18 cellular contexts compared by ENCODE assay signal in genomic region chr6:142824491-142824890, GRCh38.
DNase-seq lines count a peak whose midpoint lies in the region; ATAC-seq and TF ChIP-seq lines count a peak whose summit lies in the region.
"Had no signal": no experiment of that assay in that cellular context is flagged by ENCODE, and none has a peak within 500 bp of the region (broad histone marks: within the 10 kb centered on the region; RNA-seq: fewer than 3 reads in every experiment).

No MANE protein-coding gene starts in this region.

- WGBS in mesenchymal stem cell = 100% methylated on average over 1 of the region's 3 CpGs

- peak; percentile 30 for DNase-seq in AG20443 (ENCODE audit: low spot score)
- no peak for DNase-seq in CD4-positive, alpha-beta T cell
- no peak for DNase-seq in T-cell
- DNase-seq in mesenchymal stem cell = no peak
- DNase-seq in natural killer cell = no peak
- no peak for DNase-seq in chondrocyte (ENCODE audit: low spot score)
- DNase-seq: activated CD4-positive, alpha-beta T cell treated with anti-CD3 and anti-CD28 coated beads for 48 hours; AML-193; Calu3; midbrain; NCI-H524; small intestine; stimulated activated naive CD8-positive, alpha-beta T cell treated with anti-CD3 and anti-CD28 coated beads, Interleukin-15, amount 100 ng/mL, for 72 hours; transverse colon had no signal

- no peak overlapping the region for H3K14ac ChIP-seq in mesenchymal stem cell (ENCODE audit: low read length in 2 of 2)

- peak overlapping the region; percentile 57 for H3K4me3 Mint-ChIP-seq in CD4-positive, alpha-beta T cell
- H3K4me3 Mint-ChIP-seq in T-cell (no peak overlapping the region), natural killer cell (no peak overlapping the region), chondrocyte (ENCODE audit: unreplicated experiment) (no peak overlapping the region)
- H3K4me3 Mint-ChIP-seq: central memory CD8-positive, alpha-beta T cell had no signal

- H3K4me1 Mint-ChIP-seq in CD4-positive, alpha-beta T cell (ENCODE audit: low read depth) = peaks cover 88% of the 10 kb centered on the region
- H3K4me1 Mint-ChIP-seq in T-cell (peaks cover 74 to 85% (median 83%) of the 10 kb centered on the region in 3 donors), natural killer cell (peaks cover 27 to 34% of the 10 kb centered on the region in 2 donors), chondrocyte (ENCODE audit: low read depth) (peaks cover 24% of the 10 kb centered on the region)

- H2BK120ac ChIP-seq in mesenchymal stem cell (ENCODE audit: low read depth, low read length) = no peak overlapping the region

- H3K18ac ChIP-seq in mesenchymal stem cell (ENCODE audit: low read depth in 1 of 2, low read length in 2 of 2) = no peak overlapping the region

- no peak overlapping the region for H3K23ac ChIP-seq in mesenchymal stem cell (ENCODE audit: low read length in 2 of 2)

- CTCF ChIA-PET in CD4-positive, alpha-beta T cell (lab: Charles Lee) = interaction anchor here (0.9 to 1.3 kb wide), 2 partner anchors 10 to 202 kb away, joined by 3 read pairs; no protein-coding TSS in a partner anchor
- CTCF ChIA-PET in T-cell (lab: Charles Lee) = interaction anchor here (1.0 to 1.4 kb wide), 5 partner anchors 11 to 52 kb away, joined by 3 to 7 read pairs (median 5); no protein-coding TSS in a partner anchor

- H3K27me3 Mint-ChIP-seq in CD4-positive, alpha-beta T cell = no peaks in the 10 kb centered on the region
- H3K27me3 Mint-ChIP-seq in T-cell = no peaks in the 10 kb centered on the region
- H3K27me3 Mint-ChIP-seq in natural killer cell (ENCODE audit: low read depth in 2 of 2) = no peaks in the 10 kb centered on the region
- H3K27me3 Mint-ChIP-seq in chondrocyte (ENCODE audit: low read depth) = no peaks in the 10 kb centered on the region
- H3K27me3 Mint-ChIP-seq: central memory CD8-positive, alpha-beta T cell; stimulated activated naive CD8-positive, alpha-beta T cell treated with anti-CD3 and anti-CD28 coated beads, Interleukin-15, amount 100 ng/mL, for 72 hours had no signal

- H3K4ac ChIP-seq in mesenchymal stem cell (ENCODE audit: low read depth in 1 of 2, low read length in 2 of 2) = no peak overlapping the region

- no peaks in the 10 kb centered on the region for H3K27me3 ChIP-seq in CD4-positive, alpha-beta T cell (ENCODE audit: control insufficient read depth, insufficient read depth, low read length)
- H3K27me3 ChIP-seq in mesenchymal stem cell (ENCODE audit: control insufficient read depth in 1 of 2, insufficient read depth in 1 of 2, low read length in 2 of 2) = no peaks in the 10 kb centered on the region
- H3K27me3 ChIP-seq: transverse colon had no signal

- H3K4me2 ChIP-seq in mesenchymal stem cell (ENCODE audit: low read length, poor library complexity, severe bottlenecking) = no peak overlapping the region

- no peak overlapping the region for H2BK12ac ChIP-seq in mesenchymal stem cell (ENCODE audit: low read length in 2 of 2)

- peak overlapping the region; percentile 84 for H3K27ac Mint-ChIP-seq in CD4-positive, alpha-beta T cell
- H3K27ac Mint-ChIP-seq in T-cell (peak overlapping the region; percentile 66 to 80), natural killer cell (no peak overlapping the region), chondrocyte (ENCODE audit: unreplicated experiment) (no peak overlapping the region)

- peaks cover 0 to 2% of the 10 kb centered on the region in 2 experiments for H3K36me3 ChIP-seq in mesenchymal stem cell (ENCODE audit: control insufficient read depth in 1 of 2, insufficient read depth in 2 of 2, low read depth in 1 of 2, low read length in 2 of 2)
- H3K36me3 ChIP-seq: HAP-1, transverse colon had no signal

- H3K9me3 ChIP-seq in CD4-positive, alpha-beta T cell (ENCODE audit: control insufficient read depth, low read length) = no peaks in the 10 kb centered on the region
- no peaks in the 10 kb centered on the region for H3K9me3 ChIP-seq in mesenchymal stem cell (ENCODE audit: control insufficient read depth, low read length)
- H3K9me3 ChIP-seq: HAP-1, transverse colon had no signal

- H3K9me3 Mint-ChIP-seq in CD4-positive, alpha-beta T cell = no peaks in the 10 kb centered on the region
- H3K9me3 Mint-ChIP-seq in T-cell (peaks cover 0 to 5% (median 0%) of the 10 kb centered on the region in 3 donors), natural killer cell (no peaks in the 10 kb centered on the region), chondrocyte (ENCODE audit: low read depth) (no peaks in the 10 kb centered on the region)
- H3K9me3 Mint-ChIP-seq: central memory CD8-positive, alpha-beta T cell; stimulated activated naive CD8-positive, alpha-beta T cell treated with anti-CD3 and anti-CD28 coated beads, Interleukin-15, amount 100 ng/mL, for 72 hours had no signal

- intact Hi-C loops in CD4-positive, alpha-beta T cell (cut with DNase I, micrococcal nuclease) = loop anchor here in 1 of 2 experiments (5.0 kb wide), 1 partner anchor 33 kb away; no protein-coding TSS in a partner anchor
- intact Hi-C loops in natural killer cell (cut with micrococcal nuclease) = loop anchor here (5.0 kb wide), 1 partner anchor 33 kb away; no protein-coding TSS in a partner anchor

- peaks cover 23% of the 10 kb centered on the region for H3K79me1 ChIP-seq in mesenchymal stem cell (replicated peaks; ENCODE audit: low read length, poor library complexity, severe bottlenecking)

- no peak for TF ChIP-seq CTCF in CD4-positive, alpha-beta T cell (IDR thresholded peaks at IDR 0.05)
- TF ChIP-seq CTCF in natural killer cell (IDR thresholded peaks at IDR 0.05) (no peak), chondrocyte (IDR thresholded peaks at IDR 0.05) (no peak)

- H2BK15ac ChIP-seq in mesenchymal stem cell (ENCODE audit: low read depth, poor library complexity, severe bottlenecking) = peak overlapping the region; percentile 16

- H3K4me3 ChIP-seq in mesenchymal stem cell (ENCODE audit: insufficient read depth in 1 of 2, low read depth in 1 of 2, low read length in 2 of 2) = no peak overlapping the region
- H3K4me3 ChIP-seq: HAP-1, transverse colon had no signal

- no peak overlapping the region for H2BK5ac ChIP-seq in mesenchymal stem cell (ENCODE audit: low read depth, low read length, poor library complexity, severe bottlenecking)

- H4K8ac ChIP-seq in mesenchymal stem cell (ENCODE audit: low read length) = no peak overlapping the region

- H4K91ac ChIP-seq in mesenchymal stem cell (ENCODE audit: low read length) = no peak overlapping the region

- no peak for ATAC-seq in CD4-positive, alpha-beta T cell (ENCODE audit: poor library complexity)
- ATAC-seq in T-cell (replicated peaks in 1 of 4) (no peak), natural killer cell (no peak), GM19351 (IDR thresholded peaks at IDR 0.05; ENCODE audit: unreplicated experiment) (no peak)
- ATAC-seq: stimulated activated naive CD8-positive, alpha-beta T cell treated with anti-CD3 and anti-CD28 coated beads, Interleukin-15, amount 100 ng/mL, for 72 hours had no signal

- peak overlapping the region; percentile 69 for H2AK5ac ChIP-seq in mesenchymal stem cell (ENCODE audit: low read length, severe bottlenecking)

- peaks cover 49% of the 10 kb centered on the region for H3K36me3 Mint-ChIP-seq in CD4-positive, alpha-beta T cell (ENCODE audit: low read depth)
- H3K36me3 Mint-ChIP-seq in T-cell (peaks cover 24% of the 10 kb centered on the region), natural killer cell (no peaks in the 10 kb centered on the region), chondrocyte (ENCODE audit: low read depth) (no peaks in the 10 kb centered on the region)

- POLR2A ChIA-PET in CD4-positive, alpha-beta T cell (lab: Charles Lee) = interaction anchor here (0.9 to 1.7 kb wide), 5 partner anchors 10 to 58 kb away, joined by 3 to 6 read pairs (median 4); no protein-coding TSS in a partner anchor
- POLR2A ChIA-PET in T-cell (lab: Charles Lee) = interaction anchor here in 1 of 2 donors (0.5 kb wide), 1 partner anchor 117 kb away, joined by 3 read pairs; no protein-coding TSS in a partner anchor

- H2AFZ ChIP-seq in mesenchymal stem cell (ENCODE audit: low read depth, low read length) = no peak overlapping the region

- peaks cover 2% of the 10 kb centered on the region for H3K4me1 ChIP-seq in mesenchymal stem cell (ENCODE audit: control insufficient read depth, insufficient read depth, low read depth, low read length)
- H3K4me1 ChIP-seq: HAP-1 had no signal

- no peak overlapping the region for H3K9ac ChIP-seq in mesenchymal stem cell (ENCODE audit: low read length)

- H3K27ac ChIP-seq in CD4-positive, alpha-beta T cell (ENCODE audit: low read depth, low read length) = no peak overlapping the region
- no peak overlapping the region for H3K27ac ChIP-seq in mesenchymal stem cell (ENCODE audit: low read length, poor library complexity, severe bottlenecking)
- H3K27ac ChIP-seq: epithelial cell of prostate, transverse colon had no signal

Comparison
In these comparisons a context has a peak if more than half of its experiments do, and no peak if none do; other contexts are left out.
1. H3K27ac Mint-ChIP-seq: peak in CD4-positive, alpha-beta T cell (single experiment) and T-cell (2 of 2); none in natural killer cell (0 of 2) and chondrocyte (single experiment).